9 cellular contexts compared by ENCODE assay signal in genomic region chr2:128473175-128474013, GRCh38.
A peak's percentile ranks its signal among the peaks of the same experiment; 100 is the strongest.
DNase-seq lines count a peak whose midpoint lies in the region; ATAC-seq and TF ChIP-seq lines count a peak whose summit lies in the region.
"Had no signal": no experiment of that assay in that cellular context is flagged by ENCODE, and none has a peak within 500 bp of the region (broad histone marks: within the 10 kb centered on the region; RNA-seq: fewer than 3 reads in every experiment).

No MANE protein-coding gene starts in this region.

- H3K4me3 Mint-ChIP-seq in T-helper 17 cell = peak overlapping the region; percentile 22

- H3K27ac Mint-ChIP-seq in T-helper 17 cell = no peak overlapping the region

- H3K4me1 Mint-ChIP-seq in T-helper 17 cell = peaks cover 5% of the 10 kb centered on the region

- in situ Hi-C loops in gastrocnemius medialis (cut with MboI; ENCODE audit: low sequenced_read_pairs in 4 of 4) = no loop called here

- CTCF ChIA-PET in HEK293T (lab: Yijun Ruan, JAX) = interaction anchor here (0.6 kb wide), 1 partner anchor 1082 kb away, joined by 3 read pairs; no protein-coding TSS in a partner anchor

- no peaks in the 10 kb centered on the region for H3K36me3 ChIP-seq in gastrocnemius medialis
- H3K36me3 ChIP-seq: SJCRH30 had no signal

- POLR2A ChIA-PET in HEK293T (lab: Yijun Ruan, JAX) = no interaction called here

- H3K9me3 ChIP-seq in T-helper 17 cell (ENCODE audit: control insufficient read depth, low read length, poor library complexity, severe bottlenecking) (peaks cover 6% of the 10 kb centered on the region), gastrocnemius medialis (peaks cover 0 to 5% (median 0%) of the 10 kb centered on the region in 3 donors)

- intact Hi-C loops in gastrocnemius medialis (cut with DNase I; ENCODE audit: low total_unique reads) = no loop called here

- peaks cover 2% of the 10 kb centered on the region for H3K36me3 Mint-ChIP-seq in T-helper 17 cell (ENCODE audit: low read depth)

- no peak for TF ChIP-seq POLR2A in gastrocnemius medialis (IDR thresholded peaks at IDR 0.05)

- TF ChIP-seq CTCF in fibroblast of villous mesenchyme (IDR thresholded peaks at IDR 0.05; ENCODE audit: insufficient read depth, low read depth, low read length) (no peak), gastrocnemius medialis (IDR thresholded peaks at IDR 0.05 in 4 of 5, conservative IDR thresholded peaks at IDR 0.05 in 1 of 5) (no peak)

- ATAC-seq in GM18858 (IDR thresholded peaks at IDR 0.05; ENCODE audit: unreplicated experiment) (peak; percentile 83), HG02973 (IDR thresholded peaks at IDR 0.05; ENCODE audit: unreplicated experiment) (peak; percentile 74), T-helper 17 cell (no peak), gastrocnemius medialis (peak; percentile 30 to 58)

- H3K27me3 ChIP-seq in gastrocnemius medialis = peaks cover 0 to 4% (median 0%) of the 10 kb centered on the region in 3 donors
- H3K27me3 ChIP-seq: SJCRH30 had no signal

- H3K4me1 ChIP-seq in gastrocnemius medialis = no peaks in the 10 kb centered on the region
- H3K4me1 ChIP-seq: SJCRH30 had no signal

- H3K27ac ChIP-seq in gastrocnemius medialis = no peak overlapping the region
- H3K27ac ChIP-seq: SJCRH30 had no signal

- peak overlapping the region; percentile 15 for H3K4me3 ChIP-seq in fibroblast of villous mesenchyme (ENCODE audit: low read depth, low read length)
- peak overlapping the region in 2 of 4 donors; percentile 15 to 17 for H3K4me3 ChIP-seq in gastrocnemius medialis
- H3K4me3 ChIP-seq: SJCRH30 had no signal

- DNase-seq in T-helper 17 cell (no peak), fibroblast of villous mesenchyme (ENCODE audit: low read depth) (peak; percentile 14), gastrocnemius medialis (peak in 1 of 2 donors; percentile 22), HEK293T (ENCODE audit: extremely low spot score) (no peak), NCI-H1436 (lab: John Stamatoyannopoulos, UW) (no peak), NCI-H1436 treated with DMSO at 0.1 percent for 48 hours (lab: John Stamatoyannopoulos, UW) (no peak)

- peaks cover 37% of the 10 kb centered on the region for H3K27me3 Mint-ChIP-seq in T-helper 17 cell

TF ChIP-seq in HEK293T, 16 proteins besides CTCF, POLR2A, EP300 and RAD21:
- TF ChIP-seq L3MBTL2 (conservative IDR thresholded peaks at IDR 0.05) (no peak), BHLHE40 (IDR thresholded peaks at IDR 0.05; ENCODE audit: borderline replicate concordance) (no peak), ARNT (IDR thresholded peaks at IDR 0.05) (no peak), SP1 (IDR thresholded peaks at IDR 0.05) (no peak), TARDBP (IDR thresholded peaks at IDR 0.05) (no peak), CTBP1 (IDR thresholded peaks at IDR 0.05; ENCODE audit: borderline replicate concordance) (no peak), FOXM1 (IDR thresholded peaks at IDR 0.05; ENCODE audit: borderline replicate concordance) (no peak), ZNF384 (IDR thresholded peaks at IDR 0.05) (no peak), PKNOX1 (IDR thresholded peaks at IDR 0.05) (no peak), LEF1 (IDR thresholded peaks at IDR 0.05; ENCODE audit: borderline replicate concordance) (no peak), FOXA1 (IDR thresholded peaks at IDR 0.05) (no peak), SUZ12 (IDR thresholded peaks at IDR 0.05) (no peak), FOXK2 (IDR thresholded peaks at IDR 0.05) (no peak), ELF4 (IDR thresholded peaks at IDR 0.05) (no peak), HDGF (IDR thresholded peaks at IDR 0.05; ENCODE audit: borderline replicate concordance) (no peak), NFRKB (IDR thresholded peaks at IDR 0.05) (no peak)
